Comparison of ENCODE assay signal across 1 cellular context in the genomic region with DNA sequence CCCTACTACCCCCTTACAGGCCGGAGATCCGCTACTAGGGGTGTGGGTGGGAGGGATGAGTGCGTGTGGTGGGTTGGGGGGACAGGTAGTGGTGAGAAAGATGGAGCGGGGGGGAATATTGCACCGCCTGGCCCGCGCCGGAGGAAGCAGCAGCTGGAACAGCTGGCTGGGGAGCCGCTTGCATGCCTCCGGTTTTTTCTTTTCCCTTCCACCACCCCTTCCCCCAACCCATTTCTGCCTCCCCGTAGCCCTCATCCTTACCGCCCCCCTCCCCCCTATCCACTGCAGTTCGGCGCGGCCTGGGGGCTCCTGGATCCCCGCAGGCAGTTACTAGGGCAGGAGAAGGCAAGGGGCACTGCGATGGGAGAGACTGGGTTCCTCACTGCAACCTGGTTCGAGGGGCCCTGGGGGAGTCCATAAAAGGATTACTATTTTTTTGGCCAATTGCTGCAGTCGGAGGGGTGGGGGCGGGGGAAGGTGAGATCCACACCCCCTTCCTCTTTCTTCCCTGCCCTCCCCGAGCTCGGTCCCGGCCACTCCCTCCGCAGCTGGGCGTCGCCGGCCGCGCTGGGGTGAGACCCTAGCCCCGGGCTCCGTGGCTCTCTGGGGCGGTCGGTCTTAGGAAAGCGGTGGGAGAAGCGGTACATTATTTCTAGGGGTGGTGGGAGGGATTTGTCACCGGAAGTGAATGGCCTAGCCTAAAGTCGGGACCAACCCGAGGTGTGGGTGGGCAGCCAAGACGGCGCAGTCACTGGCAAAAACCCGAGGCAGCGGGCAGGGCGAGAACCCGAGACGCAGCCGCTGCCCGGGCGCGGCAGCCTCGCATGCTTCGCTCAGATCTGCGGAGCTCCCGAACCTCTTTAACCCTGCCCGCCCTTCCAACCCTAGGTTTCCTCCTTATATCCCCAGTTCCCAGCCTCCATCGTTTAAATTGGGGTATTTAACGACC.
A peak's percentile ranks its signal among the peaks of the same experiment; 100 is the strongest.
TF ChIP-seq lines count a peak whose summit lies in the region.

No MANE protein-coding gene starts in this region.

TF ChIP-seq in K562, 482 proteins besides CTCF, POLR2A, EP300 and RAD21 (continued from another document):
- no peak for TF ChIP-seq ZNF778 (CRISPR knock-in tag; IDR thresholded peaks at IDR 0.05)
- TF ChIP-seq RBM25 (IDR thresholded peaks at IDR 0.05; ENCODE audit: low read depth, low read length, severe bottlenecking): no peak
- TF ChIP-seq ZNF165 (CRISPR knock-in tag; IDR thresholded peaks at IDR 0.05; ENCODE audit: borderline replicate concordance): no peak
- no peak for TF ChIP-seq LARP7 (IDR thresholded peaks at IDR 0.05)
- TF ChIP-seq, protein P1, sequence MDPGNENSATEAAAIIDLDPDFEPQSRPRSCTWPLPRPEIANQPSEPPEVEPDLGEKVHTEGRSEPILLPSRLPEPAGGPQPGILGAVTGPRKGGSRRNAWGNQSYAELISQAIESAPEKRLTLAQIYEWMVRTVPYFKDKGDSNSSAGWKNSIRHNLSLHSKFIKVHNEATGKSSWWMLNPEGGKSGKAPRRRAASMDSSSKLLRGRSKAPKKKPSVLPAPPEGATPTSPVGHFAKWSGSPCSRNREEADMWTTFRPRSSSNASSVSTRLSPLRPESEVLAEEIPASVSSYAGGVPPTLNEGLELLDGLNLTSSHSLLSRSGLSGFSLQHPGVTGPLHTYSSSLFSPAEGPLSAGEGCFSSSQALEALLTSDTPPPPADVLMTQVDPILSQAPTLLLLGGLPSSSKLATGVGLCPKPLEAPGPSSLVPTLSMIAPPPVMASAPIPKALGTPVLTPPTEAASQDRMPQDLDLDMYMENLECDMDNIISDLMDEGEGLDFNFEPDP (CRISPR knock-in tag; IDR thresholded peaks at IDR 0.05): no peak
- TF ChIP-seq ERF (CRISPR knock-in tag; IDR thresholded peaks at IDR 0.05): no peak
- TF ChIP-seq MTA1 (IDR thresholded peaks at IDR 0.05; ENCODE audit: borderline replicate concordance): no peak
- no peak for TF ChIP-seq BRF2 (IDR thresholded peaks at IDR 0.05; ENCODE audit: borderline replicate concordance, insufficient read depth, insufficient read length)
- no peak for TF ChIP-seq ZNF146 (CRISPR knock-in tag; IDR thresholded peaks at IDR 0.05; ENCODE audit: unreplicated experiment)
- TF ChIP-seq PREB (CRISPR knock-in tag; IDR thresholded peaks at IDR 0.05): peak; percentile 70; the same call in 1 of the 2 replicates
- no peak for TF ChIP-seq FOS (IDR thresholded peaks at IDR 0.05; ENCODE audit: extremely low read depth, insufficient read length)
- TF ChIP-seq, protein P2, sequence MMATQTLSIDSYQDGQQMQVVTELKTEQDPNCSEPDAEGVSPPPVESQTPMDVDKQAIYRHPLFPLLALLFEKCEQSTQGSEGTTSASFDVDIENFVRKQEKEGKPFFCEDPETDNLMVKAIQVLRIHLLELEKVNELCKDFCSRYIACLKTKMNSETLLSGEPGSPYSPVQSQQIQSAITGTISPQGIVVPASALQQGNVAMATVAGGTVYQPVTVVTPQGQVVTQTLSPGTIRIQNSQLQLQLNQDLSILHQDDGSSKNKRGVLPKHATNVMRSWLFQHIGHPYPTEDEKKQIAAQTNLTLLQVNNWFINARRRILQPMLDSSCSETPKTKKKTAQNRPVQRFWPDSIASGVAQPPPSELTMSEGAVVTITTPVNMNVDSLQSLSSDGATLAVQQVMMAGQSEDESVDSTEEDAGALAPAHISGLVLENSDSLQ (IDR thresholded peaks at IDR 0.05): no peak
- no peak for TF ChIP-seq POU5F1 (IDR thresholded peaks at IDR 0.05; ENCODE audit: borderline replicate concordance, low read depth, low read length, partially characterized antibody)
- TF ChIP-seq, protein P3, sequence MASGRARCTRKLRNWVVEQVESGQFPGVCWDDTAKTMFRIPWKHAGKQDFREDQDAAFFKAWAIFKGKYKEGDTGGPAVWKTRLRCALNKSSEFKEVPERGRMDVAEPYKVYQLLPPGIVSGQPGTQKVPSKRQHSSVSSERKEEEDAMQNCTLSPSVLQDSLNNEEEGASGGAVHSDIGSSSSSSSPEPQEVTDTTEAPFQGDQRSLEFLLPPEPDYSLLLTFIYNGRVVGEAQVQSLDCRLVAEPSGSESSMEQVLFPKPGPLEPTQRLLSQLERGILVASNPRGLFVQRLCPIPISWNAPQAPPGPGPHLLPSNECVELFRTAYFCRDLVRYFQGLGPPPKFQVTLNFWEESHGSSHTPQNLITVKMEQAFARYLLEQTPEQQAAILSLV (tag; IDR thresholded peaks at IDR 0.05): no peak
- 0 out of 2 replicates have a peak, but pooled peaks have one; percentile 10 for TF ChIP-seq USF2 (CRISPR knock-in tag; IDR thresholded peaks at IDR 0.05)
- no peak for TF ChIP-seq TCF7 (IDR thresholded peaks at IDR 0.05; ENCODE audit: borderline replicate concordance)
- no peak for TF ChIP-seq ZNF253 (CRISPR knock-in tag; conservative IDR thresholded peaks at IDR 0.05)
- TF ChIP-seq RBM22 (IDR thresholded peaks at IDR 0.05; ENCODE audit: low read depth, low read length, poor library complexity, severe bottlenecking): no peak
- peak; percentile 76; the same call in 1 of the 2 replicates for TF ChIP-seq SREBF2 (CRISPR knock-in tag; IDR thresholded peaks at IDR 0.05)
- TF ChIP-seq ZFX (CRISPR knock-in tag; IDR thresholded peaks at IDR 0.05): peak; percentile 62
- no peak for TF ChIP-seq TCFL5 (CRISPR knock-in tag; conservative IDR thresholded peaks at IDR 0.05)
- TF ChIP-seq BRD4 (IDR thresholded peaks at IDR 0.05): no peak
- TF ChIP-seq NFE2 (IDR thresholded peaks at IDR 0.05; ENCODE audit: low read depth): no peak
- no peak for TF ChIP-seq THRAP3 (IDR thresholded peaks at IDR 0.05; ENCODE audit: borderline replicate concordance)
- no peak for TF ChIP-seq ZBTB17 (CRISPR knock-in tag; IDR thresholded peaks at IDR 0.05)
- TF ChIP-seq ZNF140 (CRISPR knock-in tag; IDR thresholded peaks at IDR 0.05): no peak
- peak; percentile 55; the same call in 1 of the 2 replicates for TF ChIP-seq KLF13 (tag; IDR thresholded peaks at IDR 0.05; ENCODE audit: borderline replicate concordance, low read depth)
- no peak; the same call in none of the 2 replicates for TF ChIP-seq MBD2 (IDR thresholded peaks at IDR 0.05; ENCODE audit: borderline replicate concordance, low read depth)
- no peak for TF ChIP-seq TSC22D4 (tag; IDR thresholded peaks at IDR 0.05)
- TF ChIP-seq E2F3 (CRISPR knock-in tag; IDR thresholded peaks at IDR 0.05): no peak
- TF ChIP-seq, protein P4, sequence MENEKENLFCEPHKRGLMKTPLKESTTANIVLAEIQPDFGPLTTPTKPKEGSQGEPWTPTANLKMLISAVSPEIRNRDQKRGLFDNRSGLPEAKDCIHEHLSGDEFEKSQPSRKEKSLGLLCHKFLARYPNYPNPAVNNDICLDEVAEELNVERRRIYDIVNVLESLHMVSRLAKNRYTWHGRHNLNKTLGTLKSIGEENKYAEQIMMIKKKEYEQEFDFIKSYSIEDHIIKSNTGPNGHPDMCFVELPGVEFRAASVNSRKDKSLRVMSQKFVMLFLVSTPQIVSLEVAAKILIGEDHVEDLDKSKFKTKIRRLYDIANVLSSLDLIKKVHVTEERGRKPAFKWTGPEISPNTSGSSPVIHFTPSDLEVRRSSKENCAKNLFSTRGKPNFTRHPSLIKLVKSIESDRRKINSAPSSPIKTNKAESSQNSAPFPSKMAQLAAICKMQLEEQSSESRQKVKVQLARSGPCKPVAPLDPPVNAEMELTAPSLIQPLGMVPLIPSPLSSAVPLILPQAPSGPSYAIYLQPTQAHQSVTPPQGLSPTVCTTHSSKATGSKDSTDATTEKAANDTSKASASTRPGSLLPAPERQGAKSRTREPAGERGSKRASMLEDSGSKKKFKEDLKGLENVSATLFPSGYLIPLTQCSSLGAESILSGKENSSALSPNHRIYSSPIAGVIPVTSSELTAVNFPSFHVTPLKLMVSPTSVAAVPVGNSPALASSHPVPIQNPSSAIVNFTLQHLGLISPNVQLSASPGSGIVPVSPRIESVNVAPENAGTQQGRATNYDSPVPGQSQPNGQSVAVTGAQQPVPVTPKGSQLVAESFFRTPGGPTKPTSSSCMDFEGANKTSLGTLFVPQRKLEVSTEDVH (IDR thresholded peaks at IDR 0.05; ENCODE audit: low read depth, partially characterized antibody): no peak
- no peak for TF ChIP-seq ZNF3 (CRISPR knock-in tag; IDR thresholded peaks at IDR 0.05)
- no peak for TF ChIP-seq SMAD3 (CRISPR knock-in tag; conservative IDR thresholded peaks at IDR 0.05)
- TF ChIP-seq KAT8 (IDR thresholded peaks at IDR 0.05; ENCODE audit: low read depth): no peak
- no peak for TF ChIP-seq HES1 (IDR thresholded peaks at IDR 0.05; ENCODE audit: low read depth)
